In genomic region chr22:27637604-27638003, GRCh38 we compare ENCODE assay signal across 16 cellular contexts.
DNase-seq lines count a peak whose midpoint lies in the region; ATAC-seq, FAIRE-seq and TF ChIP-seq lines count a peak whose summit lies in the region.
"Had no signal": no experiment of that assay in that cellular context is flagged by ENCODE, and none has a peak within 500 bp of the region (broad histone marks: within the 10 kb centered on the region; RNA-seq: fewer than 3 reads in every experiment).

No MANE protein-coding gene starts in this region.

- no peak for ATAC-seq in HepG2
- ATAC-seq in right lobe of liver: no peak
- no peak for ATAC-seq in GM21423 (IDR thresholded peaks at IDR 0.05; ENCODE audit: unreplicated experiment)

- H3K4me1 ChIP-seq in HepG2 (ENCODE audit: insufficient read depth, low read length): peaks cover 36% of the 10 kb centered on the region
- no peaks in the 10 kb centered on the region for H3K4me1 ChIP-seq in right lobe of liver
- no peaks in the 10 kb centered on the region for H3K4me1 ChIP-seq in ovary (ENCODE audit: insufficient read depth)

- TF ChIP-seq EP300 in HepG2 (IDR thresholded peaks at IDR 0.05; ENCODE audit: low read depth in 2 of 2, low read length in 2 of 2): no peak
- TF ChIP-seq EP300 in HepG2 (CRISPR knock-in tag; IDR thresholded peaks at IDR 0.05; ENCODE audit: borderline replicate concordance): no peak
- no peak for TF ChIP-seq EP300 in ovary (IDR thresholded peaks at IDR 0.05)

- H3K4me3 ChIP-seq in HepG2 (replicated peaks in 1 of 3; ENCODE audit: insufficient read depth in 1 of 3, low read depth in 2 of 3, low read length in 3 of 3) (no peak overlapping the region), right lobe of liver (no peak overlapping the region), astrocyte of the spinal cord (ENCODE audit: low read depth, low read length) (no peak overlapping the region), ovary (no peak overlapping the region)

- no peak for TF ChIP-seq POLR2A in HepG2 (IDR thresholded peaks at IDR 0.05; ENCODE audit: insufficient read depth in 1 of 2, low read depth in 2 of 2, low read length in 2 of 2)
- TF ChIP-seq POLR2A in right lobe of liver (IDR thresholded peaks at IDR 0.05): no peak
- TF ChIP-seq POLR2A in ovary (IDR thresholded peaks at IDR 0.05): no peak

- no peak overlapping the region for H3K4me2 ChIP-seq in HepG2 (ENCODE audit: low read depth, low read length)

- no peak for FAIRE-seq in HepG2 (lab: Jason Lieb, UNC)
- FAIRE-seq in urothelium cell line (lab: Jason Lieb, UNC): peak; percentile 99

- H3K36me3 ChIP-seq in HepG2 (replicated peaks in 1 of 2; ENCODE audit: control insufficient read depth in 1 of 2, insufficient read depth in 2 of 2, low read length in 2 of 2) (no peaks in the 10 kb centered on the region), right lobe of liver (no peaks in the 10 kb centered on the region), ovary (no peaks in the 10 kb centered on the region)

- DNase-seq in HepG2 (ENCODE audit: low spot score) (no peak), right lobe of liver (no peak), astrocyte of the spinal cord (ENCODE audit: low read depth, low spot score) (peak; percentile 20), glomerular visceral epithelial cell (ENCODE audit: extremely low spot score) (peak; percentile 21), urothelium cell line (ENCODE audit: low spot score) (no peak), ovary (no peak), SKM-1 (lab: John Stamatoyannopoulos, UW; ENCODE audit: unreplicated experiment) (no peak)
- DNase-seq: activated CD4-positive, alpha-beta T cell treated with anti-CD3 and anti-CD28 coated beads for 4 hours; activated T-cell treated with anti-CD3 and anti-CD28 coated beads for 4 hours; cortex of kidney; erythroblast; NCI-H2029; RPMI8226; stimulated activated CD4-positive, alpha-beta T cell treated with anti-CD3 and anti-CD28 coated beads, Interleukin-4, amount 100 ng/mL, for 4 hours; T-helper 9 cell had no signal

- H3K27ac ChIP-seq in HepG2 (ENCODE audit: extremely low read length, insufficient read depth, low read length) (no peak overlapping the region), right lobe of liver (no peak overlapping the region), ovary (no peak overlapping the region)

- no peak for TF ChIP-seq RAD21 in HepG2 (CRISPR knock-in tag; IDR thresholded peaks at IDR 0.05)

- intact Hi-C loops in HepG2 (cut with micrococcal nuclease; ENCODE audit: unreplicated experiment) (no loop called here), right lobe of liver (cut with DNase I) (no loop called here), ovary (cut with DNase I) (no loop called here)

- TF ChIP-seq CTCF in HepG2 (CRISPR knock-in tag; IDR thresholded peaks at IDR 0.05) (no peak), right lobe of liver (IDR thresholded peaks at IDR 0.05) (no peak), astrocyte of the spinal cord (IDR thresholded peaks at IDR 0.05; ENCODE audit: low read depth, low read length) (no peak), ovary (IDR thresholded peaks at IDR 0.05) (no peak)

- no peak overlapping the region for H2AFZ ChIP-seq in HepG2 (ENCODE audit: low read length)

- 0% methylated on average over 2 of the region's 3 CpGs for WGBS in HepG2 (ENCODE audit: low lambda C conversion rate)
- 52% methylated on average over 3 of the region's 3 CpGs for WGBS in right lobe of liver (ENCODE audit: insufficient coverage, low coverage, low lambda C conversion rate, missing lambda C conversion rate)
- WGBS in ovary, 3 donors: 43 to 66% (median 65%) methylated on average over 3 of the region's 3 CpGs

- no peaks in the 10 kb centered on the region for H3K79me2 ChIP-seq in HepG2 (ENCODE audit: insufficient read depth, low read length)

- in situ Hi-C loops in HepG2 (cut with HindIII; ENCODE audit: extremely low pct_ligation_motif_present, low pct_unique_long_range_greater_than_20kb) (no loop called here), astrocyte of the spinal cord (cut with HindIII; ENCODE audit: low sequenced_read_pairs) (no loop called here)

- no TSS peak for BruUV-seq in HepG2 (replicated peaks; lab: Mats Ljungman, UMichigan)

- H3K27me3 ChIP-seq in HepG2 (ENCODE audit: control insufficient read depth in 1 of 2, insufficient read depth in 2 of 2, low read length in 2 of 2) (0 out of 5 replicates have a peak, but pooled peaks cover 0 to 6% of the 10 kb centered on the region in 2 experiments), right lobe of liver (no peaks in the 10 kb centered on the region), ovary (no peaks in the 10 kb centered on the region)

- POLR2A ChIA-PET in HepG2 (lab: Yijun Ruan, JAX): no interaction called here

- CTCF ChIA-PET in HepG2 (lab: Yijun Ruan, JAX; ENCODE audit: low intra/inter-chr PET ratio, low total read pairs): no interaction called here

- H3K9ac ChIP-seq in HepG2 (ENCODE audit: insufficient read depth, low read depth, low read length): no peak overlapping the region

- H4K20me1 ChIP-seq in HepG2 (ENCODE audit: insufficient read depth, low read length): no peaks in the 10 kb centered on the region

- H3K9me3 ChIP-seq in HepG2 (ENCODE audit: low read length): no peaks in the 10 kb centered on the region
- H3K9me3 ChIP-seq in right lobe of liver: no peaks in the 10 kb centered on the region
- no peaks in the 10 kb centered on the region for H3K9me3 ChIP-seq in ovary

TF ChIP-seq in HepG2, 621 proteins besides CTCF, POLR2A, EP300 and RAD21:
- TF ChIP-seq ZGPAT (CRISPR knock-in tag; IDR thresholded peaks at IDR 0.05) (no peak), ZNF629 (CRISPR knock-in tag; conservative IDR thresholded peaks at IDR 0.05) (peak; percentile 64)

Comparison
In these comparisons a context has a peak if more than half of its experiments do, and no peak if none do; other contexts are left out.
1. DNase-seq: peak in astrocyte of the spinal cord (single experiment) and glomerular visceral epithelial cell (single experiment); none in HepG2 (single experiment), right lobe of liver (0 of 3), urothelium cell line (single experiment), ovary (0 of 5) and SKM-1 (single experiment).